ENCODE assay signal across 28 cellular contexts in the genomic region with DNA sequence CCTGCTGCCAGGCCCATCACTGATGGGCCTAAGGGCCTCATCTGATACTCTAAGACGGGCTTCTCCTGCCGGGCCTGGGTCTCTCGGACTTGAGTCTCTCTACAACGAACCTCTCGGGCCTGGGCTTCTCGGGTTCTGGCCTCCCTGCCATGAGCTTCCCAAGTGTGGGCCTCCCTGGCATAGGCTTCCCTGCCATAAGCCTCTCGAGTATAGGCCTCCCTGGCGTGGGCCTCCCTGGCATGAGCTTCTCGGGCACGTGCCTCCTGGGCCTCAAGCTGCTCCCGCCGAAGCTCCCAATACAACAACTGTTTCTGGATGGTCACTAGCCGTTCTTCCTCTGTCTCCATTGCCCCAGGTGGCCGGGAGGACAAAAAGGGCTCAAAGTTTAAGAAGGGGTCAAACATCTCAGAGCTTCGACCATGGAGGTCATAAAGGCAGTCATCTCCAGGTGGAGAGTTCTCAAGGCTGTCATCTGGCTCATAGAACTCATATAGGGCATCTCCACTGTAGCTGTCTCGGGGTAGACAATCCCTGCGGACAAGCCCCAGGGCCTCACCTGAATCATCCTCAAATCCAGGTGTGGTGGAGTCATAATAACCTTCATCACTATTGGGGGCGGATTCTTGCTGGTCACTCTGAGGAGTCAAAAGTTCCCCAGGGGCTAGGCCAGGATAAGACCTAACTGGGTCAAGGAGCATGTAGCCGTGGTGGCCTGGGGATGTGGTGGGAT. TPM values are rescaled to one million over a fixed set of nuclear protein-coding genes. Genes with fewer than 3 reads are reported as not detected.
"Had no signal": no experiment of that assay in that cellular context is flagged by ENCODE, and none has a peak within 500 bp of the region (broad histone marks: within the 10 kb centered on the region; RNA-seq: fewer than 3 reads in every experiment).

No MANE protein-coding gene starts in this region.

- H3K27me3 ChIP-seq: ascending aorta, Peyer's patch, SJCRH30 had no signal

- H3K4me3 ChIP-seq: ascending aorta, Peyer's patch, SJCRH30 had no signal

- H3K27ac ChIP-seq: ascending aorta, Peyer's patch, RWPE1, SJCRH30 had no signal

- H3K9ac ChIP-seq: SK-N-SH had no signal

- H3K4me1 ChIP-seq: ascending aorta, Peyer's patch, SJCRH30 had no signal

- H3K9me3 ChIP-seq: ascending aorta, Peyer's patch, SJCRH30, SK-N-SH had no signal

- ATAC-seq: activated CD4-positive, CD25-positive, alpha-beta regulatory T cell treated with anti-CD3 and anti-CD28 coated beads, Interleukin-2, amount 50 U/mL, for 24 hours; activated CD8-positive, alpha-beta T cell treated with anti-CD3 and anti-CD28 coated beads, Interleukin-2, amount 10 ng/mL, durations not matched to agents 7 days and 5 days; activated naive CD4-positive, alpha-beta T cell treated with anti-CD3 and anti-CD28 coated beads, Interleukin-2, amount 50 U/mL, for 72 hours; activated naive CD8-positive, alpha-beta T cell treated with anti-CD3 and anti-CD28 coated beads, Interleukin-2, amount 50 U/mL, for 24 hours; activated T-cell treated with anti-CD3 and anti-CD28 coated beads, Interleukin-2, amount 50 U/mL, for 4 hours had no signal

- H3K36me3 ChIP-seq: Peyer's patch had no signal

- H3K4me2 ChIP-seq: SK-N-SH had no signal

- DNase-seq: activated CD4-positive, alpha-beta T cell treated with anti-CD3 and anti-CD28 coated beads for 48 hours; activated CD4-positive, alpha-beta T cell treated with anti-CD3 and anti-CD28 coated beads, Interleukin-2, amount 50 U/mL, for 4 hours; activated CD8-positive, alpha-beta T cell treated with anti-CD3 and anti-CD28 coated beads, Interleukin-2, amount 10 ng/mL, durations not matched to agents 7 days and 5 days; activated effector memory CD4-positive, alpha-beta T cell treated with anti-CD3 and anti-CD28 coated beads, Interleukin-2, amount 50 U/mL, for 16 hours; activated naive CD4-positive, alpha-beta T cell treated with Interleukin-2 at 50 U/mL for 16 hours; activated naive CD8-positive, alpha-beta T cell treated with anti-CD3 and anti-CD28 coated beads, Interleukin-2, amount 50 U/mL, for 24 hours; activated T-cell treated with anti-CD3 and anti-CD28 coated beads, Interleukin-2, amount 50 U/mL, for 4 hours; amniotic stem cell; cerebellar nuclear complex; Karpas-422; MM.1S; NCI-H1105; NCI-H1436 treated with DMSO at 0.1 percent for 48 hours; NCI-H187; NCI-H2081; NCI-H510A treated with DMSO at 0.1 percent for 48 hours; NCI-H69; NK-92 treated with Interleukin-12 subunit alpha and Interleukin-12 subunit beta, amount 100 ng/mL, for 24 hours; Peyer's patch; Right ventricle myocardium superior; SJCRH30; SK-N-SH; SW 1271 had no signal

RNA-seq across cellular contexts. Expression of a gene that starts 39.0 kb away (rescaled TPM):
- total RNA-seq: activated CD8-positive, alpha-beta T cell treated with anti-CD3 and anti-CD28 coated beads, Interleukin-2, amount 10 ng/mL, durations not matched to agents 7 days and 5 days; activated naive CD4-positive, alpha-beta T cell treated with anti-CD3 and anti-CD28 coated beads, Interleukin-2, amount 50 U/mL, for 72 hours; ascending aorta; Peyer's patch; T-helper 1 cell treated with Interleukin-12 subunit alpha and Interleukin-12 subunit beta and Interleukin-4 antibody, amounts not matched to agents 30 ng/mL and 1 ng/mL, for 36 hours had no signal
